8 cellular contexts compared by ENCODE assay signal in the genomic region with DNA sequence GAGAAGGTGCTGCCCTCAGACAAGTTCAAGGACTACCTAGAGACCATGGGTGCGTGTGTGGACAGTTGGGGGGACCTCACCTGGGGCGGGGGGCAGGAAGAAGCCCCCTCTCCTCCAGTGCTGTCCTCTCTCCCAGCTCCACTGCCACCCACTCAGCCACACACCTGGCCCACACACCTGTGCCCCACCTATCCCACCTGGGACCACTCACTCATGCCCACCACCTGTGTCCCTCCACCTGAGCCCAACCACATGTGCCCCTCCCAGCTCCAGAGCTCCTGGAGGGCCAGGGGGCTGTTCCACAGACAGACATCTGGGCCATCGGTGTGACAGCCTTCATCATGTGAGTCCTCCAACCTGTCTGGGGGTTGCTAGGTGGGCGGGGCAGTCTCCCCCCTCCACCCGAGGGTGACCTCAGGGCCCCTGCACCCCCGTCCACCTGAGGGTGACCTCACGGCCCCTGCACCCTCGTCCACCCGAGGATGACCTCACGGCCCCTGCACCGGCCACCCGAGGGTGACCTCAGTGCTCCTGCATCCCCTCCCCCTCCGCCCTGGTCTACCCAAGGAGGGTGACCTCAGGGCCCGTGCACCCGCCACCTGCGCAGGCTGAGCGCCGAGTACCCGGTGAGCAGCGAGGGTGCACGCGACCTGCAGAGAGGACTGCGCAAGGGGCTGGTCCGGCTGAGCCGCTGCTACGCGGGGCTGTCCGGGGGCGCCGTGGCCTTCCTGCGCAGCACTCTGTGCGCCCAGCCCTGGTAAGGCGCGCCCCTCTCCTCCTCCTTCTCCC. TPM values are rescaled to one million over a fixed set of nuclear protein-coding genes. Genes with fewer than 3 reads are reported as not detected.
DNase-seq lines count a peak whose midpoint lies in the region; ATAC-seq, FAIRE-seq and TF ChIP-seq lines count a peak whose summit lies in the region.

No MANE protein-coding gene starts in this region.

- FAIRE-seq in pancreas (lab: Jason Lieb, UNC), result no peak

- H3K4me3 ChIP-seq in RWPE2 (ENCODE audit: severe bottlenecking) (peak overlapping the region; percentile 44), esophagus squamous epithelium (peak overlapping the region; percentile 43 to 72 (median 60)), pancreas (peak overlapping the region in 2 of 4 donors; percentile 48 to 68)

- H3K9me3 ChIP-seq in RWPE2 (ENCODE audit: severe bottlenecking) (no peaks in the 10 kb centered on the region), esophagus squamous epithelium (no peaks in the 10 kb centered on the region), pancreas (no peaks in the 10 kb centered on the region)

- H3K36me3 ChIP-seq in RWPE2 (ENCODE audit: low read depth) (no peaks in the 10 kb centered on the region), esophagus squamous epithelium (no peaks in the 10 kb centered on the region), pancreas (no peaks in the 10 kb centered on the region)

- no peaks in the 10 kb centered on the region for H3K27me3 ChIP-seq in RWPE2 (ENCODE audit: insufficient read depth, poor library complexity, severe bottlenecking)
- H3K27me3 ChIP-seq in esophagus squamous epithelium, result peaks cover 0 to 17% (median 0%) of the 10 kb centered on the region in 4 donors
- no peaks in the 10 kb centered on the region for H3K27me3 ChIP-seq in pancreas

- WGBS in esophagus squamous epithelium, 2 donors, result 0 to 11% methylated on average over 1 to 12 of the region's 34 CpGs
- 21 to 27% methylated on average over 23 to 34 of the region's 34 CpGs for WGBS in pancreas, 2 donors

- intact Hi-C loops in esophagus squamous epithelium (cut with DNase I) (no loop called here), pancreas (cut with DNase I) (no loop called here)

- no peak overlapping the region for H3K27ac ChIP-seq in RWPE2 (ENCODE audit: poor library complexity, severe bottlenecking)
- H3K27ac ChIP-seq in esophagus squamous epithelium, result peak overlapping the region; percentile 58 to 84 (median 72)
- H3K27ac ChIP-seq in pancreas, result no peak overlapping the region

- ATAC-seq in RWPE2 (ENCODE audit: low read depth) (peak; percentile 53), pancreas (peak; percentile 52 to 60 (median 53)), GM18858 (IDR thresholded peaks at IDR 0.05; ENCODE audit: unreplicated experiment) (no peak)

- TF ChIP-seq CTCF in RWPE2 (IDR thresholded peaks at IDR 0.05; ENCODE audit: poor library complexity, severe bottlenecking) (no peak), esophagus squamous epithelium (IDR thresholded peaks at IDR 0.05) (no peak), pancreas (IDR thresholded peaks at IDR 0.05) (no peak)

- DNase-seq in DMS53 treated with DMSO at 0.1 percent for 48 hours (lab: John Stamatoyannopoulos, UW; ENCODE audit: unreplicated experiment), result peak; percentile 30
- peak; percentile 37 for DNase-seq in RWPE2 (ENCODE audit: low spot score)
- DNase-seq in esophagus squamous epithelium (lab: John Stamatoyannopoulos, UW), result no peak
- peak in 5 of 6 donors; percentile 38 to 86 (median 61) for DNase-seq in pancreas
- DNase-seq in C1 segment of cervical spinal cord (lab: John Stamatoyannopoulos, UW), result no peak
- no peak for DNase-seq in NCI-H1048 (lab: John Stamatoyannopoulos, UW)
- DNase-seq in NCI-H1930 (lab: John Stamatoyannopoulos, UW), result no peak

- TF ChIP-seq POLR2A in esophagus squamous epithelium (IDR thresholded peaks at IDR 0.05), result no peak

- no peaks in the 10 kb centered on the region for H3K4me1 ChIP-seq in RWPE2 (ENCODE audit: insufficient read depth, poor library complexity, severe bottlenecking)
- peaks cover 15 to 41% (median 20%) of the 10 kb centered on the region in 3 donors for H3K4me1 ChIP-seq in esophagus squamous epithelium
- peaks cover 0 to 5% (median 4%) of the 10 kb centered on the region in 3 donors for H3K4me1 ChIP-seq in pancreas

RNA-seq across cellular contexts. Expression of a gene that starts 28.8 kb away (rescaled TPM):
- total RNA-seq in esophagus squamous epithelium, result 10 to 100 TPM; 15.2 to 30.8 (median 20.6) TPM
- total RNA-seq in pancreas, result 10 to 100 TPM in 2 of 6 donors, 1 to 10 TPM in 4; 7.6 to 15.1 (median 9.2) TPM
- 10 to 100 TPM; 13.6 to 16.3 TPM for polyA plus RNA-seq in pancreas

RNA-seq across cellular contexts. Expression of a gene that starts 38.8 kb away (rescaled TPM):
- 1 to 10 TPM in 2 of 4 donors, under 1 TPM in 2; 0.13 to 3.0 (median 0.99) TPM for total RNA-seq in esophagus squamous epithelium
- 1 to 10 TPM in 1 of 6 donors, under 1 TPM in 4, not detected in 1; 0.14 to 2.4 (median 0.38) TPM for total RNA-seq in pancreas
- polyA plus RNA-seq in pancreas, result under 1 TPM; 0.14 to 0.68 TPM

Comparison
In these comparisons a context has a peak if more than half of its experiments do, and no peak if none do; other contexts are left out.
1. DNase-seq: peak in DMS53 treated with DMSO at 0.1 percent for 48 hours (single experiment), RWPE2 (single experiment) and pancreas (5 of 6); none in esophagus squamous epithelium (single experiment), C1 segment of cervical spinal cord (0 of 14), NCI-H1048 (single experiment) and NCI-H1930 (0 of 2).
2. H3K27ac ChIP-seq: peak in esophagus squamous epithelium (4 of 4); none in RWPE2 (single experiment) and pancreas (0 of 4).